Comparison of ENCODE assay signal across 8 cellular contexts in the genomic region with DNA sequence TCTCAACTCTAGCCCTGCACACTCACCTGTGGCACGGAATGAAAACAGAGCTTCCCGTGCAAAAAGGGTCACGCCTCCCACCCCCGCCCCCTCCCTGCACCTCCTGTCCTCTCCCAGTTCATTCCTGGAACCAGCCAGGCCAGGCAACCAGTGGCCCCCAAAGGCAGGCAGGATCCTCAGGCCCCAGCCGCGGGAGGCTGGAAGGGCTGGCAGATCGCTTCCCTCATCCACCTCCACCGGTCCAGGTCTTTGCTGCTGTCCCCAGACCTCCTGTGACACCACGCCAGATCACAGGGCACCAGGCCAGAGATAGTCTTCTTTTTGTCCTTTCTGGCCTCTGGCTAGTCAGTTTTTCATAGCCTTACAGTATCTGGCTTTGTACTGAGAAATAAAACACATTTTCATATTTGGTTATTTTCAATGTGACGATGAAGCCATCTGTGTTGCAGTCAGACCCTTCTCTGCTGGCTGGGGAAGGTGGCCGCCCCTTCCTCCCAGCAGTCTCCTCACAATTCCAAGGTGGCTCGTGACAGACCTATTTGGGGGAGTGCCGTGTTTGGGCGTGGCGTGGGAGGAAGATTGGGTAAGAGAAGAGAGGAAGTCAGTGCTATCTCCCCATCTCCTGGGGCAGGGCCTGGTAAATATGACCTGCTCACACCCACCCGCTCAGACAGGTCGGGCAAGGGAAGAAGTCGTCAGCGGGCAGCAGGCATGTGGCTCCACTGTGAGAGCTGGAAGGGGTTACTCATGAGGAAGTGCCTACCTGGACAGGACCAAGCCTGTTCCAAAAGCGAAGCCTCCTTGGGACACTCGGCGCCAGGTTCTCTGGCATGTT. TPM values are rescaled to one million over a fixed set of nuclear protein-coding genes. Genes with fewer than 3 reads are reported as not detected.
A peak's percentile ranks its signal among the peaks of the same experiment; 100 is the strongest.
DNase-seq lines count a peak whose midpoint lies in the region; ATAC-seq and TF ChIP-seq lines count a peak whose summit lies in the region.

No MANE protein-coding gene starts in this region.

- H3K36me3 ChIP-seq in left lung = peaks cover 0 to 44% of the 10 kb centered on the region in 2 donors

- ATAC-seq in Right ventricle myocardium superior (ENCODE audit: poor library complexity) = no peak
- peak; percentile 2 for ATAC-seq in left lung
- no peak for ATAC-seq in GM18858 (IDR thresholded peaks at IDR 0.05; ENCODE audit: unreplicated experiment)

- H3K4me3 ChIP-seq in left lung = no peak overlapping the region

- intact Hi-C loops in cardiac septum (cut with DNase I) = no loop called here
- intact Hi-C loops in Right ventricle myocardium superior (cut with DNase I) = no loop called here
- intact Hi-C loops in left lung (cut with DNase I) = no loop called here

- H3K4me1 ChIP-seq in left lung = peaks cover 0 to 29% of the 10 kb centered on the region in 2 donors

- H3K9me3 ChIP-seq in left lung = no peaks in the 10 kb centered on the region

- H3K27me3 ChIP-seq in left lung = no peaks in the 10 kb centered on the region

- TF ChIP-seq CTCF in left lung (IDR thresholded peaks at IDR 0.05) = no peak

- H3K27ac ChIP-seq in left lung = peak overlapping the region in 1 of 2 donors; percentile 79

- DNase-seq in cardiac septum (ENCODE audit: low spot score) = peak; percentile 86
- no peak for DNase-seq in Right ventricle myocardium superior
- DNase-seq in activated T-cell treated with anti-CD3 and anti-CD28 coated beads, Interleukin-2, amount 50 U/mL, for 1 hour = peak; percentile 52
- peak; percentile 68 to 81 for DNase-seq in left lung
- peak; percentile 94 for DNase-seq in ureter (ENCODE audit: low spot score)
- no peak for DNase-seq in NCI-H2107 treated with DMSO at 0.1 percent for 48 hours (lab: John Stamatoyannopoulos, UW; ENCODE audit: unreplicated experiment)
- no peak for DNase-seq in Kasumi-1 (lab: John Stamatoyannopoulos, UW)

RNA-seq across cellular contexts. Expression of gene SSH3, which starts 9.1 kb away (rescaled TPM):
- 22.3 TPM for total RNA-seq in cardiac septum
- 12.1 TPM for total RNA-seq in Right ventricle myocardium superior
- total RNA-seq in left lung = 10 to 100 TPM; 28.7 to 44.9 TPM
- total RNA-seq in ureter = 258 TPM

RNA-seq across cellular contexts. Expression of gene ANKRD13D, which starts 23.3 kb away (rescaled TPM):
- total RNA-seq in cardiac septum (20.0 TPM), Right ventricle myocardium superior (11.6 TPM), left lung (10 to 100 TPM; 48.0 to 81.2 TPM), ureter (110 TPM)

RNA-seq across cellular contexts. Expression of gene POLD4, which starts 40.9 kb away (rescaled TPM):
- total RNA-seq in cardiac septum (61.6 TPM), Right ventricle myocardium superior (39.9 TPM), left lung (10 to 100 TPM; 67.7 to 77.3 TPM), ureter (57.9 TPM)

RNA-seq across cellular contexts. Expression of gene GRK2, which starts 46.1 kb away (rescaled TPM):
- 43.1 TPM for total RNA-seq in cardiac septum
- total RNA-seq in Right ventricle myocardium superior = 53.4 TPM
- total RNA-seq in left lung = 100 to 1,000 TPM in 1 of 2 donors, 10 to 100 TPM in 1; 55.2 to 118 TPM
- total RNA-seq in ureter = 75.9 TPM

Comparison
In these comparisons a context has a peak if more than half of its experiments do, and no peak if none do; other contexts are left out.
1. DNase-seq: peak in cardiac septum (single experiment), activated T-cell treated with anti-CD3 and anti-CD28 coated beads, Interleukin-2, amount 50 U/mL, for 1 hour (single experiment), left lung (2 of 2) and ureter (single experiment); none in Right ventricle myocardium superior (single experiment), NCI-H2107 treated with DMSO at 0.1 percent for 48 hours (single experiment) and Kasumi-1 (0 of 2).